31 cellular contexts compared by ENCODE assay signal in the genomic region with DNA sequence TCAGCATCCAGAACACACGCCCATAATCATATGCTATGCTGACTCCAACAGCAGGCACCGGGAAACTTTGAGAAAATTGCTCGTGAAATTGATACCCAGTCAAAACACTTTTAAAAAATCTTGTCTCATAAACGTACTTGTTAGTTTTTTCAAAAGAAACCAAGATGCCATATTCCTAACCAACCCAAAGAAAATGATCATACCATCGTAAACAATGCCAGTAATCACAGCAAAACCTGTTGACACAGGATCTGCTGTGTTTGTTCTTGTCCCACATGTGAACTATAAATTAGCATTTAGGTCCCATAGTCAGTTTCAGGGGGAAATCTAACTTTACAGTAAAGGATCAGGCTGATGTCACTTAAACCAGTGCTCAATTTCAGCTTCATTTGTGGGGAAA. TPM values are rescaled to one million over a fixed set of nuclear protein-coding genes. Genes with fewer than 3 reads are reported as not detected.
"Had no signal": no experiment of that assay in that cellular context is flagged by ENCODE, and none has a peak within 500 bp of the region (broad histone marks: within the 10 kb centered on the region; RNA-seq: fewer than 3 reads in every experiment).

No MANE protein-coding gene starts in this region.

- DNase-seq: activated B cell treated with CpG ODN at 0.5 μM for 24 hours; activated CD4-positive, alpha-beta T cell treated with anti-CD3 and anti-CD28 coated beads for 48 hours; activated CD4-positive, alpha-beta T cell treated with anti-CD3 and anti-CD28 coated beads, Interleukin-2, amount 50 U/mL, for 1 hour; activated CD4-positive, alpha-beta T cell treated with anti-CD3 and anti-CD28 coated beads, Interleukin-2, amount 50 U/mL, for 48 hours; activated CD8-positive, alpha-beta memory T cell treated with anti-CD3 and anti-CD28 coated beads for 24 hours; activated CD8-positive, alpha-beta T cell treated with anti-CD3 and anti-CD28 coated beads for 36 hours; activated effector memory CD4-positive, alpha-beta T cell treated with Interleukin-2 at 50 U/mL for 16 hours; activated gamma-delta T cell treated with Interleukin-2 at 50 U/mL for 16 hours; activated naive CD4-positive, alpha-beta T cell treated with anti-CD3 and anti-CD28 coated beads, Interleukin-2, amount 50 U/mL, for 16 hours; activated naive CD4-positive, alpha-beta T cell treated with Interleukin-2 at 50 U/mL for 16 hours; activated T-cell treated with anti-CD3 and anti-CD28 coated beads, Interleukin-2, amount 50 U/mL, for 4 hours; amniotic stem cell; anterior cingulate cortex; brain microvascular endothelial cell; caudate nucleus; cortex of kidney; dermis blood vessel endothelial cell; effector CD4-positive, alpha-beta T cell; effector memory CD8-positive, alpha-beta T cell; erythroblast; foreskin keratinocyte; gastrocnemius medialis; heart right ventricle; hippocampal formation; T1000; WERI-Rb-1 had no signal

- H3K27ac ChIP-seq: brain microvascular endothelial cell, esophagus muscularis mucosa, foreskin keratinocyte, gastrocnemius medialis, heart right ventricle, WERI-Rb-1 had no signal

- ATAC-seq: activated CD4-positive, CD25-positive, alpha-beta regulatory T cell treated with anti-CD3 and anti-CD28 coated beads, Interleukin-2, amount 50 U/mL, for 24 hours; activated CD8-positive, alpha-beta T cell treated with anti-CD3 and anti-CD28 coated beads for 36 hours; activated T-cell treated with anti-CD3 and anti-CD28 coated beads, Interleukin-2, amount 50 U/mL, for 4 hours; activated T-helper 17 cell treated with anti-CD3 and anti-CD28 coated beads, Interleukin-2, amount 50 U/mL, for 72 hours; effector memory CD8-positive, alpha-beta T cell; foreskin keratinocyte; gastrocnemius medialis; heart right ventricle had no signal

- H3K4me3 ChIP-seq: esophagus muscularis mucosa, gastrocnemius medialis, heart right ventricle had no signal

- H3K9me3 ChIP-seq: esophagus muscularis mucosa, gastrocnemius medialis, heart right ventricle had no signal

- H3K36me3 ChIP-seq: brain microvascular endothelial cell, esophagus muscularis mucosa, gastrocnemius medialis, heart right ventricle had no signal

- H3K4me1 ChIP-seq: esophagus muscularis mucosa, foreskin keratinocyte, gastrocnemius medialis, heart right ventricle had no signal

- FAIRE-seq: astrocyte, colon had no signal

- H3K27me3 ChIP-seq: brain microvascular endothelial cell, esophagus muscularis mucosa, foreskin keratinocyte, gastrocnemius medialis, heart right ventricle had no signal

RNA-seq across cellular contexts. Expression of a gene that starts 23.0 kb away (rescaled TPM):
- total RNA-seq: activated B cell treated with CpG ODN at 0.5 μM for 24 hours; activated CD8-positive, alpha-beta T cell treated with anti-CD3 and anti-CD28 coated beads for 36 hours; activated T-helper 17 cell treated with anti-CD3 and anti-CD28 coated beads, Interleukin-2, amount 50 U/mL, for 72 hours had no signal
